In the genomic region with DNA sequence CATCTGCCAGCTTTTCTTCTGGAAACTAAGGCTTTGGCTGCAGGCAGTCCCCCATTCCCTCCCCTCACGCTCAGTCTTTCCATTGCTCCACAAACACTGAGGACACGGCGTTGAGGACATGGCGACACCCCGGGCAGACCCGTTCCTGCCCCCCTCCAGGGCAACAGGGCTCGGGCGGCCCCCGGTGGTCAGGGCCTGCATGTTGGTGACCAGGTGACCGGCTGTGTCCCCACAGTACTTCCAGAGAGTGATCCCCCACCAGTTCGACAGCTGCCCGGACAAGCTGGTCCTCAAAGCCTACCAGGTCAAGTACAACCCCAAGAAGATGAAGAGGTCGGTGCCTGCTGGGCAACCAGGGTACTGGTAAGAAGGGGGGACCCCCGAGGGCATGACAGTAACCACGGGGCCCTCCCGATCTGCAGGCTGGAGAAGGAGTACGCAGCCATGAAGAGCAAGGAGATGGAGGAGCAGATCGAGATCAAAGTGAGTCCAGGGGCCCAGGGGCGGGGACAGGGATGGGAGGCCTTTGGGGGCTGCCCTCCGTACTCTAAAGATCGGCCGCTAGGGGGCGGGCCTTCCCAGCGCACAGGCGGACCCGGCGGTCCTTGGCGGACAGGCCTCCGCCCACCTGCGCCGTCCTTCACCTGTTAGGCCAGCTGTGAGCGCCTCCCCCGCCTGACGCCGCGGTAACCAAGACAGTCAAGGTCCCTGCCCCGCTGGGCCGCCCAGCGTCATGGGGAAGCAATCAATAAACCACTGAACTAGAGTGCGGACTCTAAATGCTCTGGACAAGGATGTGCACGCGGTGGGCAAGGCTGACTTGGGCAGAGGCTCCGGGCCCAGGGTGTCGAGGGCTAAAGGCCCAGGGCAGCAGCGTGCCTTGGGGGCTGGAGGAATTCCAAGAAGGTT, we compare ENCODE assay signal across 1 cellular context.
TF ChIP-seq lines count a peak whose summit lies in the region.

No MANE protein-coding gene starts in this region.

TF ChIP-seq in HepG2, 621 proteins besides CTCF, POLR2A, EP300 and RAD21 (continued from another document):
- TF ChIP-seq ZNF33B (CRISPR knock-in tag; IDR thresholded peaks at IDR 0.05) (peak; percentile 96), PAWR (CRISPR knock-in tag; IDR thresholded peaks at IDR 0.05; ENCODE audit: borderline replicate concordance) (no peak), BRD4 (CRISPR knock-in tag; IDR thresholded peaks at IDR 0.05) (0 out of 2 replicates have a peak, but pooled peaks have one; percentile 69), FOXP1 (IDR thresholded peaks at IDR 0.05) (no peak), FOXP1 (CRISPR knock-in tag; IDR thresholded peaks at IDR 0.05) (peak; percentile 72), ZNF746 (CRISPR knock-in tag; IDR thresholded peaks at IDR 0.05) (no peak; the same call in none of the 2 replicates), GATAD1 (CRISPR knock-in tag; IDR thresholded peaks at IDR 0.05) (peak; percentile 73; the same call in 1 of the 2 replicates), ZNF230 (CRISPR knock-in tag; IDR thresholded peaks at IDR 0.05) (peak; percentile 95; the same call in 1 of the 2 replicates), FOXM1 (CRISPR knock-in tag; IDR thresholded peaks at IDR 0.05) (0 out of 2 replicates have a peak, but pooled peaks have one; percentile 4), AKNA (CRISPR knock-in tag; IDR thresholded peaks at IDR 0.05; ENCODE audit: borderline replicate concordance) (0 out of 2 replicates have a peak, but pooled peaks have one; percentile 41), PREB (CRISPR knock-in tag; IDR thresholded peaks at IDR 0.05) (no peak), JUNB (CRISPR knock-in tag; IDR thresholded peaks at IDR 0.05; ENCODE audit: borderline replicate concordance) (no peak), KAT8 (CRISPR knock-in tag; IDR thresholded peaks at IDR 0.05) (peak; percentile 86), EHMT2 (IDR thresholded peaks at IDR 0.05; ENCODE audit: borderline replicate concordance, low read depth, low read length) (no peak), ZNF607 (CRISPR knock-in tag; IDR thresholded peaks at IDR 0.05; ENCODE audit: borderline replicate concordance) (peak; percentile 91), HMGXB4 (CRISPR knock-in tag; IDR thresholded peaks at IDR 0.05; ENCODE audit: borderline replicate concordance in 1 of 2, low read depth in 1 of 2) (peak; percentile 93 to 94), ZNF382 (CRISPR knock-in tag; IDR thresholded peaks at IDR 0.05; ENCODE audit: borderline replicate concordance) (no peak), ZFAT (CRISPR knock-in tag; conservative IDR thresholded peaks at IDR 0.05) (no peak), ZNF790 (CRISPR knock-in tag; IDR thresholded peaks at IDR 0.05; ENCODE audit: borderline replicate concordance) (peak; percentile 40; the same call in 1 of the 2 replicates), ZNF772 (CRISPR knock-in tag; IDR thresholded peaks at IDR 0.05) (peak; percentile 80), ZBTB44 (CRISPR knock-in tag; IDR thresholded peaks at IDR 0.05) (no peak), ZNF83 (CRISPR knock-in tag; IDR thresholded peaks at IDR 0.05; ENCODE audit: borderline replicate concordance) (no peak), ZNF713 (CRISPR knock-in tag; IDR thresholded peaks at IDR 0.05) (no peak), POLR2AphosphoS2 (IDR thresholded peaks at IDR 0.05; ENCODE audit: low read depth, low read length) (no peak), HNRNPH1 (optimal IDR thresholded peaks at IDR 0.05; ENCODE audit: low read depth, low read length) (no peak), AGO1 (IDR thresholded peaks at IDR 0.05; ENCODE audit: low read depth, low read length, poor library complexity, severe bottlenecking) (no peak), ZFYVE20 (CRISPR knock-in tag; IDR thresholded peaks at IDR 0.05; ENCODE audit: borderline replicate concordance, low read depth) (no peak)
- TF ChIP-seq, protein P1, sequence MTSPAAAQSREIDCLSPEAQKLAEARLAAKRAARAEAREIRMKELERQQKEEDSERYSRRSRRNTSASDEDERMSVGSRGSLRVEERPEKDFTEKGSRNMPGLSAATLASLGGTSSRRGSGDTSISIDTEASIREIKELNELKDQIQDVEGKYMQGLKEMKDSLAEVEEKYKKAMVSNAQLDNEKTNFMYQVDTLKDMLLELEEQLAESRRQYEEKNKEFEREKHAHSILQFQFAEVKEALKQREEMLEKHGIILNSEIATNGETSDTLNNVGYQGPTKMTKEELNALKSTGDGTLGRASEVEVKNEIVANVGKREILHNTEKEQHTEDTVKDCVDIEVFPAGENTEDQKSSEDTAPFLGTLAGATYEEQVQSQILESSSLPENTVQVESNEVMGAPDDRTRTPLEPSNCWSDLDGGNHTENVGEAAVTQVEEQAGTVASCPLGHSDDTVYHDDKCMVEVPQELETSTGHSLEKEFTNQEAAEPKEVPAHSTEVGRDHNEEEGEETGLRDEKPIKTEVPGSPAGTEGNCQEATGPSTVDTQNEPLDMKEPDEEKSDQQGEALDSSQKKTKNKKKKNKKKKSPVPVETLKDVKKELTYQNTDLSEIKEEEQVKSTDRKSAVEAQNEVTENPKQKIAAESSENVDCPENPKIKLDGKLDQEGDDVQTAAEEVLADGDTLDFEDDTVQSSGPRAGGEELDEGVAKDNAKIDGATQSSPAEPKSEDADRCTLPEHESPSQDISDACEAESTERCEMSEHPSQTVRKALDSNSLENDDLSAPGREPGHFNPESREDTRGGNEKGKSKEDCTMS (CRISPR knock-in tag; conservative IDR thresholded peaks at IDR 0.05) = 0 out of 2 replicates have a peak, but pooled peaks have one; percentile 62
- TF ChIP-seq, protein P2, sequence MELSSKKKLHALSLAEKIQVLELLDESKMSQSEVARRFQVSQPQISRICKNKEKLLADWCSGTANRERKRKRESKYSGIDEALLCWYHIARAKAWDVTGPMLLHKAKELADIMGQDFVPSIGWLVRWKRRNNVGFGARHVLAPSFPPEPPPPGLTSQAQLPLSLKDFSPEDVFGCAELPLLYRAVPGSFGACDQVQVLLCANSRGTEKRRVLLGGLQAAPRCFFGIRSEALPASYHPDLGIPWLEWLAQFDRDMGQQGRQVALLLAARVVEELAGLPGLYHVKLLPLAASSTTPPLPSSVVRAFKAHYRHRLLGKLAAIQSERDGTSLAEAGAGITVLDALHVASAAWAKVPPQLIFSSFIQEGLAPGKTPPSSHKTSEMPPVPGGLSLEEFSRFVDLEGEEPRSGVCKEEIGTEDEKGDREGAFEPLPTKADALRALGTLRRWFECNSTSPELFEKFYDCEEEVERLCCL (CRISPR knock-in tag; IDR thresholded peaks at IDR 0.05; ENCODE audit: borderline replicate concordance) = no peak
